ENCODE assay signal across 12 cellular contexts in the genomic region with DNA sequence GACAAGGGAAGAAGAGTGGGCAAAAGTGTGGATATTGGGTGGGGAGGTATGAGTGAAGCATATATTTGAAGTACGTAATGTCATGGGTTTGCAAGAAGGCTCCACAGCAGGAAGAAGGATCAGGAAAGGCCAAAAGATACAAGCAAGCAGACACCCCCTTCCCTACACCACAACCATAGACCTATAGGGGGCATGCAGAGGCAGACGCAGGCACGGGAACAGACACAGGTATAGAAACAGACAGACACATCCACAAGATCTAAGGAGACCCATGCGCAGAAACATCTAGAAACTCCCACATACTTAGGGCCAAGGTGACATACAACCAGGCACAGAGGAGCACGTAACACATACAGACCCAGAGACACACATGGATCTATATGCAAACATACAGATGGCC. TPM values are rescaled to one million over a fixed set of nuclear protein-coding genes. Genes with fewer than 3 reads are reported as not detected.
DNase-seq lines count a peak whose midpoint lies in the region; ATAC-seq, FAIRE-seq and TF ChIP-seq lines count a peak whose summit lies in the region.
"Had no signal": no experiment of that assay in that cellular context is flagged by ENCODE, and none has a peak within 500 bp of the region (broad histone marks: within the 10 kb centered on the region; RNA-seq: fewer than 3 reads in every experiment).

No MANE protein-coding gene starts in this region.

- ATAC-seq in IMR-90 (ENCODE audit: low read depth) (no peak), HG03139 (IDR thresholded peaks at IDR 0.05; ENCODE audit: unreplicated experiment) (no peak), HG03571 (IDR thresholded peaks at IDR 0.05; ENCODE audit: unreplicated experiment) (no peak)

- H2BK20ac ChIP-seq in IMR-90 (ENCODE audit: low read depth, low read length) (no peak overlapping the region), H1 (ENCODE audit: low read length) (no peak overlapping the region)

- TF ChIP-seq EP300 in H1 (IDR thresholded peaks at IDR 0.05; ENCODE audit: borderline replicate concordance in 1 of 2, low read depth in 2 of 2, low read length in 2 of 2): no peak

- CTCF ChIA-PET in A673 (lab: Charles Lee): no interaction called here
- CTCF ChIA-PET in IMR-90 (lab: Yijun Ruan, JAX): no interaction called here
- CTCF ChIA-PET in H1 (lab: Charles Lee; ENCODE audit: partially characterized antibody): interaction anchor here (1.1 to 1.5 kb wide), 2 partner anchors 22 to 47 kb away, joined by 3 read pairs; no protein-coding TSS in a partner anchor

- H4K5ac ChIP-seq in IMR-90 (ENCODE audit: low read depth, low read length) (peak overlapping the region; percentile 70), H1 (ENCODE audit: insufficient read length, low read depth, low read length) (no peak overlapping the region)

- no peak overlapping the region for H2BK15ac ChIP-seq in IMR-90 (ENCODE audit: low read depth, low read length)
- no peak overlapping the region for H2BK15ac ChIP-seq in H1 (ENCODE audit: low read length)

- H3K23ac ChIP-seq in IMR-90 (ENCODE audit: low read depth, low read length) (no peak overlapping the region), H1 (ENCODE audit: insufficient read length) (no peak overlapping the region)

- peaks cover 13% of the 10 kb centered on the region for H3K9me1 ChIP-seq in IMR-90 (ENCODE audit: insufficient read depth, low read length)

- H4K8ac ChIP-seq in IMR-90 (ENCODE audit: low read depth in 2 of 2, low read length in 2 of 2): peak overlapping the region; percentile 93 to 95; a peak in 3 of 4 replicates
- H4K8ac ChIP-seq in H1 (ENCODE audit: extremely low read depth, insufficient read depth, low read length): no peak overlapping the region

- H3K4me3 ChIP-seq in A673 (ENCODE audit: low read depth, low read length, poor library complexity, severe bottlenecking): no peak overlapping the region
- no peak overlapping the region for H3K4me3 ChIP-seq in IMR-90 (ENCODE audit: insufficient read depth, low read depth, low read length)
- H3K4me3 ChIP-seq in H1 (ENCODE audit: extremely low read depth in 1 of 4, insufficient read depth in 2 of 4, low read depth in 3 of 4, low read length in 4 of 4): peak overlapping the region in 1 of 4 experiments; percentile 32; a peak in 1 of 8 replicates
- H3K4me3 ChIP-seq in mesodermal cell (ENCODE audit: extremely low read depth, insufficient read depth, low read length, poor library complexity, severe bottlenecking): no peak overlapping the region

- H2BK12ac ChIP-seq in H1 (ENCODE audit: low read depth, low read length): peak overlapping the region; percentile 84

- H3K36me3 ChIP-seq in A673 (ENCODE audit: insufficient read depth, low read length, poor library complexity, severe bottlenecking) (no peaks in the 10 kb centered on the region), IMR-90 (ENCODE audit: control insufficient read depth, insufficient read depth, low read length) (no peaks in the 10 kb centered on the region), H1 (ENCODE audit: control insufficient read depth in 2 of 4, insufficient read depth in 4 of 4, low read length in 3 of 4) (no peaks in the 10 kb centered on the region), mesodermal cell (ENCODE audit: control insufficient read depth, insufficient read depth, low read length) (no peaks in the 10 kb centered on the region)

- TF ChIP-seq POLR2A in IMR-90 (IDR thresholded peaks at IDR 0.05; ENCODE audit: low read depth, low read length) (no peak), H1 (IDR thresholded peaks at IDR 0.05; ENCODE audit: control extremely low read depth in 1 of 2, low read depth in 2 of 2, low read length in 2 of 2) (no peak)

- DNase-seq in A673 (ENCODE audit: low spot score): no peak
- no peak for DNase-seq in IMR-90
- DNase-seq in H1 (ENCODE audit: low read depth in 1 of 2, low spot score in 2 of 2): no peak
- no peak for DNase-seq in central memory CD4-positive, alpha-beta T cell
- no peak for DNase-seq in activated gamma-delta T cell (lab: John Stamatoyannopoulos, UW)
- DNase-seq: activated naive CD4-positive, alpha-beta T cell; MV-4-11; NCI-H2171 had no signal

- peak overlapping the region; percentile 17; the same call in 1 of the 2 replicates for H3K9ac ChIP-seq in IMR-90 (ENCODE audit: low read depth, low read length)
- no peak overlapping the region for H3K9ac ChIP-seq in H1 (replicated peaks in 1 of 4; ENCODE audit: extremely low read depth in 1 of 4, low read depth in 3 of 4, low read length in 3 of 4)

- H3K79me1 ChIP-seq in IMR-90 (ENCODE audit: low read depth in 1 of 2, low read length in 2 of 2): peaks cover 11 to 46% of the 10 kb centered on the region in 2 experiments
- no peaks in the 10 kb centered on the region for H3K79me1 ChIP-seq in H1 (ENCODE audit: low read depth, low read length)

- no peak for TF ChIP-seq RAD21 in IMR-90 (IDR thresholded peaks at IDR 0.05; ENCODE audit: low read length)
- TF ChIP-seq RAD21 in H1 (IDR thresholded peaks at IDR 0.05 in 1 of 2, conservative IDR thresholded peaks at IDR 0.05 in 1 of 2; ENCODE audit: low read depth in 2 of 2, low read length in 2 of 2): peak; percentile 27 to 41; a peak in 3 of 4 replicates

- H2BK5ac ChIP-seq in IMR-90 (ENCODE audit: low read depth, low read length, poor library complexity, severe bottlenecking) (no peak overlapping the region), H1 (ENCODE audit: low read depth, low read length) (0 out of 2 replicates have a peak overlapping the region, but pooled peaks have one; percentile 60)

- H3K79me2 ChIP-seq in H1 (ENCODE audit: control insufficient read depth in 1 of 2, insufficient read depth in 2 of 2, low read length in 2 of 2): peaks cover 0 to 39% of the 10 kb centered on the region in 2 experiments; a peak in 3 of 4 replicates

- H3K23me2 ChIP-seq in H1 (ENCODE audit: low read depth, low read length): no peaks in the 10 kb centered on the region; the same call in 1 of the 2 replicates

- H3K4me1 ChIP-seq in A673 (ENCODE audit: insufficient read depth, low read length, poor library complexity, severe bottlenecking): peaks cover 16% of the 10 kb centered on the region
- peaks cover 21% of the 10 kb centered on the region for H3K4me1 ChIP-seq in IMR-90 (ENCODE audit: control insufficient read depth, insufficient read depth, low read length)
- peaks cover 9 to 46% (median 23%) of the 10 kb centered on the region in 4 experiments for H3K4me1 ChIP-seq in H1 (replicated peaks in 1 of 4; ENCODE audit: control insufficient read depth in 3 of 4, insufficient read depth in 4 of 4, low read length in 3 of 4)
- peaks cover 27% of the 10 kb centered on the region for H3K4me1 ChIP-seq in mesodermal cell (ENCODE audit: control insufficient read depth, insufficient read depth, low read length, poor library complexity, severe bottlenecking)

- peak; percentile 76 for FAIRE-seq in H1 (lab: Jason Lieb, UNC)
- FAIRE-seq: HTR-8/SVneo had no signal

- H3K9me3 ChIP-seq in A673 (ENCODE audit: low read depth, low read length, poor library complexity, severe bottlenecking): no peaks in the 10 kb centered on the region
- H3K9me3 ChIP-seq in IMR-90 (ENCODE audit: control insufficient read depth, insufficient read depth, low read length): no peaks in the 10 kb centered on the region
- no peaks in the 10 kb centered on the region for H3K9me3 ChIP-seq in H1 (ENCODE audit: insufficient read depth in 2 of 2, low read depth in 1 of 2, low read length in 1 of 2)
- H3K9me3 ChIP-seq in mesodermal cell (ENCODE audit: control insufficient read depth, low read length): no peaks in the 10 kb centered on the region

- H4K20me1 ChIP-seq in IMR-90 (ENCODE audit: insufficient read depth, low read length) (no peaks in the 10 kb centered on the region), H1 (replicated peaks in 1 of 2; ENCODE audit: control insufficient read depth in 1 of 2, insufficient read depth in 2 of 2, low read length in 2 of 2) (no peaks in the 10 kb centered on the region)

- H4K91ac ChIP-seq in IMR-90 (ENCODE audit: insufficient read depth, low read depth, low read length): 0 out of 2 replicates have a peak overlapping the region, but pooled peaks have one; percentile 46
- peak overlapping the region; percentile 10 for H4K91ac ChIP-seq in H1 (replicated peaks; ENCODE audit: insufficient read length, low read length)

- 0 out of 2 replicates have a peak overlapping the region, but pooled peaks have one; percentile 39 for H3K14ac ChIP-seq in IMR-90 (replicated peaks; ENCODE audit: low read depth, low read length)
- H3K14ac ChIP-seq in H1 (ENCODE audit: insufficient read length): no peak overlapping the region

- H3K4ac ChIP-seq in IMR-90 (ENCODE audit: low read depth, low read length) (peak overlapping the region; percentile 34), H1 (replicated peaks; ENCODE audit: insufficient read length, low read depth, low read length) (peak overlapping the region; percentile 90)

- BruUV-seq in A673 (replicated peaks; lab: Mats Ljungman, UMichigan): no TSS peak
- no TSS peak for BruUV-seq in IMR-90 (replicated peaks; lab: Mats Ljungman, UMichigan)

- no peak overlapping the region for H3K18ac ChIP-seq in IMR-90 (ENCODE audit: low read depth, low read length)
- H3K18ac ChIP-seq in H1 (ENCODE audit: extremely low read depth, low read length): no peak overlapping the region; the same call in 1 of the 2 replicates

- intact Hi-C loops in A673 (cut with micrococcal nuclease; ENCODE audit: unreplicated experiment): no loop called here
- intact Hi-C loops in IMR-90 (cut with micrococcal nuclease): no loop called here

- H2AFZ ChIP-seq in IMR-90 (replicated peaks; ENCODE audit: low read length, poor library complexity) (peak overlapping the region; percentile 66), H1 (ENCODE audit: low read length) (no peak overlapping the region)

- H2AK9ac ChIP-seq in IMR-90 (replicated peaks; ENCODE audit: low read depth, low read length, poor library complexity): peak overlapping the region; percentile 85

- H2AK5ac ChIP-seq in IMR-90 (ENCODE audit: low read depth, low read length): peak overlapping the region; percentile 54; the same call in 1 of the 2 replicates
- no peak overlapping the region for H2AK5ac ChIP-seq in H1 (ENCODE audit: low read depth, low read length)

- in situ Hi-C loops in IMR-90 (cut with MboI; ENCODE audit: low sequenced_read_pairs): no loop called here

- H3K56ac ChIP-seq in IMR-90 (ENCODE audit: extremely low read depth, insufficient read depth, low read length): no peak overlapping the region
- H3K56ac ChIP-seq in H1 (replicated peaks; ENCODE audit: insufficient read length, low read depth, low read length): no peak overlapping the region

- WGBS in IMR-90 (ENCODE audit: extremely low coverage in 2 of 2, insufficient read length in 1 of 2), 2 experiments: 75% methylated on average over 2 of the region's 5 CpGs; no CpG with 5 or more reads in 1 of the 2 experiments
- 56% methylated on average over 4 of the region's 5 CpGs; no CpG with 5 or more reads in 1 of the 2 experiments for WGBS in H1 (ENCODE audit: extremely low coverage in 1 of 2, insufficient coverage in 1 of 2, insufficient read length in 1 of 2, insufficient replicate concordance in 2 of 2, low coverage in 1 of 2, low lambda C conversion rate in 2 of 2, missing lambda C conversion rate in 1 of 2), 2 experiments
- WGBS in mesodermal cell (ENCODE audit: insufficient coverage in 2 of 2), 2 experiments: no CpG with 5 or more reads among the region's 5 CpGs

- no peaks in the 10 kb centered on the region for H3K27me3 ChIP-seq in A673 (replicated peaks; ENCODE audit: insufficient read depth, low read depth, low read length, poor library complexity)
- no peaks in the 10 kb centered on the region for H3K27me3 ChIP-seq in IMR-90 (ENCODE audit: control insufficient read depth, insufficient read depth, low read length)
- no peaks in the 10 kb centered on the region for H3K27me3 ChIP-seq in H1 (replicated peaks in 1 of 4; ENCODE audit: control insufficient read depth in 3 of 4, extremely low read depth in 1 of 4, insufficient read depth in 3 of 4, low read length in 3 of 4)

- 0 out of 2 replicates have a peak, but pooled peaks have one; percentile 19 for TF ChIP-seq CTCF in A673 (conservative IDR thresholded peaks at IDR 0.05; ENCODE audit: low read depth, low read length)
- 0 out of 2 replicates have a peak, but pooled peaks have one; percentile 5 for TF ChIP-seq CTCF in IMR-90 (conservative IDR thresholded peaks at IDR 0.05; ENCODE audit: low read depth, low read length)
- peak; percentile 15 to 48 (median 44); a peak in 3 of 4 replicates for TF ChIP-seq CTCF in H1 (IDR thresholded peaks at IDR 0.05; ENCODE audit: control extremely low read depth in 1 of 3, insufficient read depth in 1 of 3, low read depth in 1 of 3, low read length in 3 of 3)

- H3K4me2 ChIP-seq in IMR-90 (ENCODE audit: low read depth, low read length) (0 out of 2 replicates have a peak overlapping the region, but pooled peaks have one; percentile 24), H1 (ENCODE audit: insufficient read depth in 1 of 2, low read depth in 2 of 2, low read length in 2 of 2) (peak overlapping the region; percentile 61 to 69; a peak in 3 of 4 replicates)

- dilution Hi-C loops in IMR-90 (cut with HindIII; ENCODE audit: low sequenced_read_pairs, unreplicated experiment): no loop called here

- POLR2A ChIA-PET in A673 (lab: Charles Lee; ENCODE audit: low non-redundant PET): interaction anchor here (0.5 kb wide), 1 partner anchor 438 kb away, joined by 3 read pairs; a partner anchor contains a TSS
- POLR2A ChIA-PET in IMR-90 (lab: Charles Lee; ENCODE audit: unreplicated experiment): no interaction called here
- POLR2A ChIA-PET in H1 (lab: Charles Lee; ENCODE audit: partially characterized antibody): interaction anchor here (0.9 kb wide), 1 partner anchor 50 kb away, joined by 3 read pairs; no protein-coding TSS in a partner anchor

- H3K27ac ChIP-seq in A673 (ENCODE audit: low read depth, low read length, poor library complexity, severe bottlenecking): no peak overlapping the region
- H3K27ac ChIP-seq in IMR-90 (ENCODE audit: insufficient read depth, low read length): peak overlapping the region; percentile 22; the same call in 1 of the 2 replicates
- no peak overlapping the region for H3K27ac ChIP-seq in H1 (ENCODE audit: low read depth, low read length)
- H3K27ac ChIP-seq in mesodermal cell (ENCODE audit: low read depth, low read length, severe bottlenecking): peak overlapping the region; percentile 29

- H2BK120ac ChIP-seq in IMR-90 (ENCODE audit: low read depth, low read length) (no peak overlapping the region), H1 (replicated peaks; ENCODE audit: low read depth, low read length) (no peak overlapping the region)

RNA-seq across cellular contexts. Expression of a gene that starts 14.3 kb away (rescaled TPM):
- total RNA-seq in A673 (2021) (21.5 and 27.1 TPM in 2 replicates), IMR-90 (2012; rRNA removed) (2.0 and 2.5 TPM in 2 replicates)
- polyA plus RNA-seq in IMR-90 (2012; rRNA removed) (11.7 and 12.3 TPM in 2 replicates), H1 (2011; rRNA removed) (6.8 and 10.4 TPM in 2 replicates)
- 8.4 and 12.6 TPM in 2 replicates for polyA plus RNA-seq in IMR-90 (2012; cell fraction: cytosol; rRNA removed)
- polyA plus RNA-seq in IMR-90 (2012; cell fraction: nucleus; rRNA removed; ENCODE audit: low replicate concordance): 13.7 and 21.9 TPM in 2 replicates
- total RNA-seq in H1 (2021; fragmentation: NEBNext Ultra II Directional; extraction: Animal tissue kit (Norgen Biotek cat#: 25700)): 33.8 and 34.9 TPM in 2 replicates
- polyA plus RNA-seq in H1 (2011; cell fraction: cytosol; rRNA removed): 6.1 TPM
- 15.1 TPM for polyA plus RNA-seq in H1 (2011; cell fraction: nucleus; rRNA removed)
- 20.3 to 25.8 TPM (median 23.9 TPM) in 4 replicates for polyA plus RNA-seq in H1 (2012, experiment 1 of 2)
- polyA plus RNA-seq in H1 (2012, experiment 2 of 2): 25.0 TPM
- polyA plus RNA-seq in H1 (2013, experiment 1 of 2): 20.7 TPM
- 20.8 TPM for polyA plus RNA-seq in H1 (2013, experiment 2 of 2)
- polyA minus RNA-seq in H1 (2011; rRNA and poly(A)+ RNA removed): 6.8 and 9.6 TPM in 2 replicates
- polyA minus RNA-seq in H1 (2011; cell fraction: cytosol; rRNA and poly(A)+ RNA removed): 14.6 TPM
- polyA minus RNA-seq in H1 (2011; cell fraction: nucleus; rRNA and poly(A)+ RNA removed): 7.5 TPM
- polyA plus RNA-seq in mesodermal cell (2013, experiment 1 of 2): 23.4 TPM
- 20.3 TPM for polyA plus RNA-seq in mesodermal cell (2013, experiment 2 of 2)

RNA-seq across cellular contexts. Expression of a gene that starts 41.5 kb away (rescaled TPM):
- 40.8 and 41.6 TPM in 2 replicates for total RNA-seq in A673 (2021)
- 8.8 and 14.4 TPM in 2 replicates for total RNA-seq in IMR-90 (2012; rRNA removed)
- 20.4 and 22.1 TPM in 2 replicates for polyA plus RNA-seq in IMR-90 (2012; rRNA removed)
- 12.5 and 20.2 TPM in 2 replicates for polyA plus RNA-seq in IMR-90 (2012; cell fraction: cytosol; rRNA removed)
- 4.4 and 10.8 TPM in 2 replicates for polyA plus RNA-seq in IMR-90 (2012; cell fraction: nucleus; rRNA removed; ENCODE audit: low replicate concordance)
- 44.2 and 49.4 TPM in 2 replicates for total RNA-seq in H1 (2021; fragmentation: NEBNext Ultra II Directional; extraction: Animal tissue kit (Norgen Biotek cat#: 25700))
- 15.1 and 18.0 TPM in 2 replicates for polyA plus RNA-seq in H1 (2011; rRNA removed)
- polyA plus RNA-seq in H1 (2011; cell fraction: cytosol; rRNA removed): 34.5 TPM
- polyA plus RNA-seq in H1 (2011; cell fraction: nucleus; rRNA removed): 11.3 TPM
- polyA plus RNA-seq in H1 (2012, experiment 1 of 2): 57.5 to 67.9 TPM (median 63.7 TPM) in 4 replicates
- 30.4 TPM for polyA plus RNA-seq in H1 (2012, experiment 2 of 2)
- 35.2 TPM for polyA plus RNA-seq in H1 (2013, experiment 1 of 2)
- 34.4 TPM for polyA plus RNA-seq in H1 (2013, experiment 2 of 2)
- 5.2 and 5.5 TPM in 2 replicates for polyA minus RNA-seq in H1 (2011; rRNA and poly(A)+ RNA removed)
- polyA minus RNA-seq in H1 (2011; cell fraction: cytosol; rRNA and poly(A)+ RNA removed): 6.8 TPM
- 4.1 TPM for polyA minus RNA-seq in H1 (2011; cell fraction: nucleus; rRNA and poly(A)+ RNA removed)
- polyA plus RNA-seq in mesodermal cell (2013, experiment 1 of 2): 19.1 TPM
- polyA plus RNA-seq in mesodermal cell (2013, experiment 2 of 2): 19.8 TPM

RNA-seq across cellular contexts. Expression of a gene that starts 48.3 kb away (rescaled TPM):
- total RNA-seq in A673 (2021) (71.8 and 89.3 TPM in 2 replicates), IMR-90 (2012; rRNA removed) (47.2 and 48.8 TPM in 2 replicates)
- polyA plus RNA-seq in IMR-90 (2012; rRNA removed) (15.4 and 16.5 TPM in 2 replicates), H1 (2011; rRNA removed) (19.1 and 20.4 TPM in 2 replicates)
- 9.5 and 11.9 TPM in 2 replicates for polyA plus RNA-seq in IMR-90 (2012; cell fraction: cytosol; rRNA removed)
- polyA plus RNA-seq in IMR-90 (2012; cell fraction: nucleus; rRNA removed; ENCODE audit: low replicate concordance): 12.3 and 18.2 TPM in 2 replicates
- 70.6 and 71.2 TPM in 2 replicates for total RNA-seq in H1 (2021; fragmentation: NEBNext Ultra II Directional; extraction: Animal tissue kit (Norgen Biotek cat#: 25700))
- 23.1 TPM for polyA plus RNA-seq in H1 (2011; cell fraction: cytosol; rRNA removed)
- polyA plus RNA-seq in H1 (2011; cell fraction: nucleus; rRNA removed): 26.3 TPM
- polyA plus RNA-seq in H1 (2012, experiment 1 of 2): 21.9 to 29.3 TPM (median 28.8 TPM) in 4 replicates
- 19.1 TPM for polyA plus RNA-seq in H1 (2012, experiment 2 of 2)
- polyA plus RNA-seq in H1 (2013, experiment 1 of 2): 25.4 TPM
- 22.3 TPM for polyA plus RNA-seq in H1 (2013, experiment 2 of 2)
- 61.9 and 66.7 TPM in 2 replicates for polyA minus RNA-seq in H1 (2011; rRNA and poly(A)+ RNA removed)
- polyA minus RNA-seq in H1 (2011; cell fraction: cytosol; rRNA and poly(A)+ RNA removed): 41.2 TPM
- polyA minus RNA-seq in H1 (2011; cell fraction: nucleus; rRNA and poly(A)+ RNA removed): 31.9 TPM
- polyA plus RNA-seq in mesodermal cell (2013, experiment 1 of 2): 16.9 TPM
- polyA plus RNA-seq in mesodermal cell (2013, experiment 2 of 2): 14.7 TPM

Comparison
In these comparisons a context has a peak if more than half of its experiments do, and no peak if none do; other contexts are left out.
1. H3K27ac ChIP-seq: peak in IMR-90 (single experiment) and mesodermal cell (single experiment); none in A673 (single experiment) and H1 (single experiment).
2. Peak in every context shown above with its lines, with median percentiles within 50 percentile points of each other: CTCF ChIP-seq.